ENCODE assay signal across 14 cellular contexts in genomic region chr2:151338115-151338514, GRCh38. TPM values are rescaled to one million over a fixed set of nuclear protein-coding genes. Genes with fewer than 3 reads are reported as not detected.
DNase-seq lines count a peak whose midpoint lies in the region; TF ChIP-seq lines count a peak whose summit lies in the region.
"Had no signal": no experiment of that assay in that cellular context is flagged by ENCODE, and none has a peak within 500 bp of the region (broad histone marks: within the 10 kb centered on the region; RNA-seq: fewer than 3 reads in every experiment).

No MANE protein-coding gene starts in this region.

- no peaks in the 10 kb centered on the region for H3K36me3 Mint-ChIP-seq in brain
- H3K36me3 Mint-ChIP-seq: T-cell had no signal

- H3K27ac Mint-ChIP-seq in brain, result peak overlapping the region in 3 of 5 experiments; percentile 17 to 49 (median 32)
- H3K27ac Mint-ChIP-seq: CD8-positive, alpha-beta memory T cell; T-cell had no signal

- H3K27me3 Mint-ChIP-seq in brain, result no peaks in the 10 kb centered on the region

- DNase-seq in ELR (ENCODE audit: low read depth), result peak; percentile 11
- DNase-seq in NB4 (ENCODE audit: low read depth), result peak; percentile 15
- peak; percentile 52 for DNase-seq in iris pigment epithelial cell (ENCODE audit: low read depth)
- no peak for DNase-seq in NCI-H146 (lab: John Stamatoyannopoulos, UW)
- DNase-seq in NCI-H446 (lab: John Stamatoyannopoulos, UW), result no peak
- DNase-seq in NCI-H187 (lab: John Stamatoyannopoulos, UW), result no peak
- DNase-seq in AG08396 (ENCODE audit: low spot score), result no peak
- DNase-seq: CD8-positive, alpha-beta memory T cell; Karpas-422; NCI-H1436; NCI-H2081 treated with DMSO at 0.1 percent for 48 hours; NCI-H524 treated with DMSO at 0.1 percent for 48 hours; T-cell had no signal

- H3K4me1 Mint-ChIP-seq in brain, result peaks cover 18% of the 10 kb centered on the region
- H3K4me1 Mint-ChIP-seq: CD8-positive, alpha-beta memory T cell; T-cell had no signal

- TF ChIP-seq CTCF in NB4 (IDR thresholded peaks at IDR 0.05; ENCODE audit: low read depth, low read length), result no peak
- TF ChIP-seq CTCF in brain (conservative IDR thresholded peaks at IDR 0.05), result no peak

- no peak overlapping the region for H3K4me3 ChIP-seq in NB4 (ENCODE audit: low read depth, low read length)

- H3K4me3 Mint-ChIP-seq in brain, result peak overlapping the region in 2 of 5 experiments; percentile 38 to 43
- H3K4me3 Mint-ChIP-seq: CD8-positive, alpha-beta memory T cell; T-cell had no signal

- H3K9me3 Mint-ChIP-seq in brain, result peaks cover 8 to 17% (median 15%) of the 10 kb centered on the region in 5 experiments

- no peak for TF ChIP-seq POLR2A in NB4 (IDR thresholded peaks at IDR 0.05; ENCODE audit: extremely low read depth, insufficient read length)

RNA-seq across cellular contexts. Expression of gene TNFAIP6, which starts 19.3 kb away (rescaled TPM):
- polyA plus RNA-seq in brain (ENCODE audit: insufficient read depth, low read depth, low replicate concordance), result 0.85 TPM
- polyA plus RNA-seq: CD8-positive, alpha-beta memory T cell had no signal

RNA-seq across cellular contexts. Expression of gene NMI, which starts 48.6 kb away (rescaled TPM):
- 1.3 TPM for polyA plus RNA-seq in brain (ENCODE audit: insufficient read depth, low read depth, low replicate concordance)

Comparison
In these comparisons a context has a peak if more than half of its experiments do, and no peak if none do; other contexts are left out.
1. DNase-seq: peak in ELR (single experiment), NB4 (single experiment) and iris pigment epithelial cell (single experiment); none in NCI-H146 (single experiment), NCI-H446 (0 of 2), NCI-H187 (0 of 2) and AG08396 (single experiment).